ENCODE assay signal across 2 cellular contexts in the genomic region with DNA sequence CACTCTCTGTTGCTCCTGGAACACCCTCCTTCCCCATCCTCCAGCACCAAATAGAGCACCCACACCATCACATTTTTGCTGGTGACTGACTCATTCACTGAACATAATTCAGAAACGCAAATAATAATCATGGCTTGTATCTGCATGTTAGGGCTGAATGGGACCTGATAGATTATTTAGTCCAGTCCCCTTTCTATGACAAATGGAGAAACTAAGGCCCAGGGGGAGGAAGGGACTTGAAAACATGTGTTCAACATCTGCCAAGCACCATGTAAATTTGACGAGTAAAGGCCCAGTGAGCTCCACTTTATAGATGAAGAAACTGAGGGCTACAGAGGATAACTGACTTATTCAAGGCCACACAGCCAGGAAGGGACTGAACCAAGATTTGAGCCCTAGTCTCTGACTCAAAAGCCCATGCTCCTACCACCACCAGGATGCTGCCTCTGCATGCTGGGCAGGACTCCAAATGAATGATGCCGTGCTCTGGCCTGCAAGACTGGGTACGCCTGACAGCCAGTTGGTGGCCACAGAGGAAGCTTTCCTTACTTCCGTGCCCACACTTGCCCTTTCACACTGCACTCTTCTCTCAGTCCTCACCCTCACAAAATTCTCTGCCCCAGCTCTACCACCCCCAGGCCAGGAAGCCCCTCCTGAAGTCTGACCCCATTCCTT.
TF ChIP-seq lines count a peak whose summit lies in the region.

No MANE protein-coding gene starts in this region.

TF ChIP-seq in SK-N-SH, 30 proteins besides CTCF, POLR2A, EP300 and RAD21:
- TF ChIP-seq, protein P1, sequence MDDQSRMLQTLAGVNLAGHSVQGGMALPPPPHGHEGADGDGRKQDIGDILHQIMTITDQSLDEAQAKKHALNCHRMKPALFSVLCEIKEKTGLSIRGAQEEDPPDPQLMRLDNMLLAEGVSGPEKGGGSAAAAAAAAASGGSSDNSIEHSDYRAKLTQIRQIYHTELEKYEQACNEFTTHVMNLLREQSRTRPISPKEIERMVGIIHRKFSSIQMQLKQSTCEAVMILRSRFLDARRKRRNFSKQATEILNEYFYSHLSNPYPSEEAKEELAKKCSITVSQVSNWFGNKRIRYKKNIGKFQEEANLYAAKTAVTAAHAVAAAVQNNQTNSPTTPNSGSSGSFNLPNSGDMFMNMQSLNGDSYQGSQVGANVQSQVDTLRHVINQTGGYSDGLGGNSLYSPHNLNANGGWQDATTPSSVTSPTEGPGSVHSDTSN (IDR thresholded peaks at IDR 0.05), result no peak
TF ChIP-seq in SK-N-SH: peak in this region for 0.

TF ChIP-seq in IMR-90, 13 proteins besides CTCF, POLR2A, EP300 and RAD21 (continued from another document):
- no peak for TF ChIP-seq ELK1 (IDR thresholded peaks at IDR 0.05; ENCODE audit: borderline replicate concordance, low read depth, low read length)
- no peak for TF ChIP-seq CEBPB (IDR thresholded peaks at IDR 0.05; ENCODE audit: low read depth, low read length)
- no peak for TF ChIP-seq RFX5 (IDR thresholded peaks at IDR 0.05; ENCODE audit: low read depth, low read length)
- TF ChIP-seq NFE2L2 (IDR thresholded peaks at IDR 0.05; ENCODE audit: low read depth, low read length), result no peak
- TF ChIP-seq MXI1 (IDR thresholded peaks at IDR 0.05; ENCODE audit: borderline replicate concordance, low read depth, low read length), result no peak
- no peak for TF ChIP-seq SMC3 (IDR thresholded peaks at IDR 0.05; ENCODE audit: low read depth, low read length)
- no peak for TF ChIP-seq FOS (IDR thresholded peaks at IDR 0.05; ENCODE audit: low read depth, low read length)
- TF ChIP-seq BHLHE40 (IDR thresholded peaks at IDR 0.05; ENCODE audit: low read depth, low read length), result no peak
- TF ChIP-seq MAZ (IDR thresholded peaks at IDR 0.05; ENCODE audit: borderline replicate concordance, low read depth, low read length), result no peak
- TF ChIP-seq, protein P2, sequence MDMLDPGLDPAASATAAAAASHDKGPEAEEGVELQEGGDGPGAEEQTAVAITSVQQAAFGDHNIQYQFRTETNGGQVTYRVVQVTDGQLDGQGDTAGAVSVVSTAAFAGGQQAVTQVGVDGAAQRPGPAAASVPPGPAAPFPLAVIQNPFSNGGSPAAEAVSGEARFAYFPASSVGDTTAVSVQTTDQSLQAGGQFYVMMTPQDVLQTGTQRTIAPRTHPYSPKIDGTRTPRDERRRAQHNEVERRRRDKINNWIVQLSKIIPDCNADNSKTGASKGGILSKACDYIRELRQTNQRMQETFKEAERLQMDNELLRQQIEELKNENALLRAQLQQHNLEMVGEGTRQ (IDR thresholded peaks at IDR 0.05; ENCODE audit: low read depth, low read length), result no peak
